Comparison of ENCODE assay signal across 9 cellular contexts in the genomic region with DNA sequence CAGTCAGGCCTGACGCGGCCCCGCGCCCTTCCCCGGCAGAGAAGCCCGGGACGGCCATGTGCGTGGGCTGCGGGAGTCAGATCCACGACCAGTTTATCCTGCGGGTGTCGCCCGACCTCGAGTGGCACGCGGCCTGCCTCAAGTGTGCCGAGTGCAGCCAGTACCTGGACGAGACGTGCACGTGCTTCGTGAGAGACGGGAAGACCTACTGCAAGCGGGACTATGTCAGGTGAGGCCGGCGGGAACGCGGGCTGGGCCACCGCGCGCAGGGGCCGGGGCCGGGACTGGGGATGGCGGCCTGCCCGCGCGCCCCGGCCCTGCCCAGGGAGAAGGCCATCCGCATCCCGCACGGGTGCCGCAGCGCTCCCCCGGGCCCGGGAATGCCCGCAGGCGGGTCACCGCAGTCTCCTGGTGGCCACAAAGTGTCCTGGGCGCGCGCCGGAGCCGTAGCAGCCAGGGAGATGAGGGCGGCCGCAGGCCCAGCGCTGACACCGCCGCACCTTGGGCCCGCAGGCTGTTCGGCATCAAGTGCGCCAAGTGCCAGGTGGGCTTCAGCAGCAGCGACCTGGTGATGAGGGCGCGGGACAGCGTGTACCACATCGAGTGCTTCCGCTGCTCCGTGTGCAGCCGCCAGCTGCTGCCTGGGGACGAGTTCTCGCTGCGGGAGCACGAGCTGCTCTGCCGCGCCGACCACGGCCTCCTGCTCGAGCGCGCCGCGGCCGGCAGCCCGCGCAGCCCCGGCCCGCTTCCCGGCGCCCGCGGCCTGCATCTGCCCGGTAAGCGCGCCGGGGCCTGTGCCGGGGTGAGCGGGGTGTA. TPM values are rescaled to one million over a fixed set of nuclear protein-coding genes. Genes with fewer than 3 reads are reported as not detected.
A peak's percentile ranks its signal among the peaks of the same experiment; 100 is the strongest.
DNase-seq lines count a peak whose midpoint lies in the region; ATAC-seq, FAIRE-seq and TF ChIP-seq lines count a peak whose summit lies in the region.
"Had no signal": no experiment of that assay in that cellular context is flagged by ENCODE, and none has a peak within 500 bp of the region (broad histone marks: within the 10 kb centered on the region; RNA-seq: fewer than 3 reads in every experiment).

No MANE protein-coding gene starts in this region.

- H3K9me3 Mint-ChIP-seq in immature natural killer cell: peaks cover 0 to 8% (median 0%) of the 10 kb centered on the region in 6 donors

- no peak overlapping the region for H3K9ac ChIP-seq in kidney (ENCODE audit: low read length in 2 of 2)

- peaks cover 100% of the 10 kb centered on the region for H3K27me3 ChIP-seq in cardiac muscle cell
- H3K27me3 ChIP-seq in upper lobe of left lung: peaks cover 5 to 88% (median 63%) of the 10 kb centered on the region in 4 donors

- no peak for FAIRE-seq in kidney (lab: Jason Lieb, UNC)

- no peak for TF ChIP-seq CTCF in cardiac muscle cell (IDR thresholded peaks at IDR 0.05; ENCODE audit: low read depth, low read length)
- no peak for TF ChIP-seq CTCF in WI38 (IDR thresholded peaks at IDR 0.05; ENCODE audit: low read depth, low read length)
- TF ChIP-seq CTCF in upper lobe of left lung (IDR thresholded peaks at IDR 0.05): peak in 1 of 6 experiments; percentile 14
- TF ChIP-seq CTCF in kidney (IDR thresholded peaks at IDR 0.05; ENCODE audit: borderline replicate concordance, extremely low read depth, insufficient read depth): no peak
- no peak for TF ChIP-seq CTCF in omental fat pad (IDR thresholded peaks at IDR 0.05)

- peak overlapping the region; percentile 73 to 94 (median 87) for H3K4me3 Mint-ChIP-seq in immature natural killer cell

- peak overlapping the region in 1 of 6 donors; percentile 58 for H3K27ac Mint-ChIP-seq in immature natural killer cell

- H3K4me1 ChIP-seq in cardiac muscle cell (ENCODE audit: low read depth) (peaks cover 23% of the 10 kb centered on the region), upper lobe of left lung (peaks cover 60 to 80% (median 63%) of the 10 kb centered on the region in 4 donors), kidney (ENCODE audit: control insufficient read depth in 1 of 2, insufficient read depth in 1 of 2, low read depth in 1 of 2, low read length in 2 of 2) (peaks cover 3 to 26% of the 10 kb centered on the region in 2 donors)

- H3K36me3 ChIP-seq in cardiac muscle cell (no peaks in the 10 kb centered on the region), upper lobe of left lung (no peaks in the 10 kb centered on the region), kidney (ENCODE audit: control insufficient read depth in 1 of 2, insufficient read depth in 2 of 2, low read length in 2 of 2) (no peaks in the 10 kb centered on the region)

- intact Hi-C loops in cardiac septum (cut with DNase I): no loop called here
- intact Hi-C loops in kidney (cut with DNase I): loop anchor here (10.0 kb wide), 1 partner anchor 143 kb away; no protein-coding TSS in a partner anchor

- peaks cover 45 to 66% (median 64%) of the 10 kb centered on the region in 3 donors for H3K27me3 Mint-ChIP-seq in immature natural killer cell (ENCODE audit: low read depth in 3 of 3)

- no peak for ATAC-seq in upper lobe of left lung (ENCODE audit: low FRiP score in 2 of 2)
- no peak for ATAC-seq in omental fat pad (ENCODE audit: low FRiP score)

- no peak overlapping the region for H3K27ac ChIP-seq in cardiac muscle cell
- no peak overlapping the region for H3K27ac ChIP-seq in upper lobe of left lung
- no peak overlapping the region for H3K27ac ChIP-seq in kidney (ENCODE audit: low read depth in 2 of 2, low read length in 2 of 2)

- peaks cover 60 to 68% of the 10 kb centered on the region in 2 donors for H3K4me1 Mint-ChIP-seq in immature natural killer cell

- H3K9me3 ChIP-seq in cardiac muscle cell (ENCODE audit: low read depth) (no peaks in the 10 kb centered on the region), upper lobe of left lung (peaks cover 0 to 7% (median 0%) of the 10 kb centered on the region in 4 donors), kidney (ENCODE audit: control insufficient read depth in 1 of 2, low read length in 2 of 2) (no peaks in the 10 kb centered on the region)

- WGBS in upper lobe of left lung, 2 donors: 8% methylated on average over 29 to 72 of the region's 96 CpGs

- DNase-seq in cardiac muscle cell (ENCODE audit: low read depth in 1 of 2, low spot score in 1 of 2) (peak in 1 of 2 donors; percentile 49), cardiac septum (ENCODE audit: low spot score) (no peak), immature natural killer cell (peak in 1 of 3 donors; percentile 20), upper lobe of left lung (peak in 1 of 2 donors; percentile 86), COLO829 (ENCODE audit: low spot score) (no peak), kidney (no peak), omental fat pad (ENCODE audit: low spot score) (no peak)
- DNase-seq: NCI-H1105 treated with DMSO at 0.1 percent for 48 hours had no signal

- H3K4me3 ChIP-seq in cardiac muscle cell: peak overlapping the region; percentile 13
- peak overlapping the region; percentile 58 for H3K4me3 ChIP-seq in WI38 (ENCODE audit: low read depth, low read length)
- peak overlapping the region in 3 of 4 donors; percentile 8 to 42 (median 15) for H3K4me3 ChIP-seq in upper lobe of left lung
- H3K4me3 ChIP-seq in kidney (ENCODE audit: low read length in 2 of 2): no peak overlapping the region

- peaks cover 0 to 4% (median 0%) of the 10 kb centered on the region in 3 donors for H3K36me3 Mint-ChIP-seq in immature natural killer cell

- no peak for TF ChIP-seq POLR2A in upper lobe of left lung (IDR thresholded peaks at IDR 0.05)

- TF ChIP-seq EP300 in upper lobe of left lung (IDR thresholded peaks at IDR 0.05): no peak

RNA-seq across cellular contexts. Expression of gene ISL2, which starts 1.4 kb away (rescaled TPM):
- total RNA-seq in cardiac muscle cell (not detected in 2 replicates), cardiac septum (not detected), upper lobe of left lung (1 to 10 TPM in 1 of 6 donors, under 1 TPM in 3, not detected in 2; 0.34 to 1.8 (median 0.47) TPM), kidney (0.44 TPM), omental fat pad (1 to 10 TPM in 1 of 4 donors, under 1 TPM in 2, not detected in 1; 0.24 to 1.1 (median 0.75) TPM)
- polyA plus RNA-seq in cardiac muscle cell (not detected in 2 replicates), immature natural killer cell (not detected), kidney (ENCODE audit: insufficient read depth, low read depth, low replicate concordance) (not detected)

RNA-seq across cellular contexts. Expression of gene ETFA, which starts 26.7 kb away (rescaled TPM):
- total RNA-seq in cardiac muscle cell: 117 and 152 TPM in 2 replicates
- 282 and 303 TPM in 2 replicates for polyA plus RNA-seq in cardiac muscle cell
- total RNA-seq in cardiac septum: 351 TPM
- 100 to 1,000 TPM; 146 to 157 (median 157) TPM for polyA plus RNA-seq in immature natural killer cell
- 10 to 100 TPM; 31.6 to 82.9 (median 68.7) TPM for total RNA-seq in upper lobe of left lung
- total RNA-seq in kidney: 90.1 TPM
- 261 TPM for polyA plus RNA-seq in kidney (ENCODE audit: insufficient read depth, low read depth, low replicate concordance)
- 100 to 1,000 TPM in 3 of 4 donors, 10 to 100 TPM in 1; 89.9 to 144 (median 114) TPM for total RNA-seq in omental fat pad

Comparison
In these comparisons a context has a peak if more than half of its experiments do, and no peak if none do; other contexts are left out.
1. H3K4me3 ChIP-seq: peak in cardiac muscle cell (single experiment), WI38 (single experiment) and upper lobe of left lung (3 of 4); none in kidney (0 of 2).